1 cellular context compared by ENCODE assay signal in genomic region chr6:30828027-30828962, GRCh38.
TF ChIP-seq lines count a peak whose summit lies in the region.

No MANE protein-coding gene starts in this region.

TF ChIP-seq in K562, 482 proteins besides CTCF, POLR2A, EP300 and RAD21 (continued from another document and continues in another):
- peak in 1 of 2 experiments; percentile 4 for TF ChIP-seq AFF1 (IDR thresholded peaks at IDR 0.05; ENCODE audit: low read depth in 1 of 2, partially characterized antibody in 2 of 2)
- TF ChIP-seq ZNF592 (IDR thresholded peaks at IDR 0.05), result peak; percentile 94
- no peak for TF ChIP-seq TCF7 (IDR thresholded peaks at IDR 0.05; ENCODE audit: borderline replicate concordance)
- TF ChIP-seq GTF2F1 (IDR thresholded peaks at IDR 0.05; ENCODE audit: low read depth, low read length), result no peak
- no peak for TF ChIP-seq SMARCB1 (IDR thresholded peaks at IDR 0.05; ENCODE audit: insufficient read length, low read depth)
- TF ChIP-seq, protein P1, sequence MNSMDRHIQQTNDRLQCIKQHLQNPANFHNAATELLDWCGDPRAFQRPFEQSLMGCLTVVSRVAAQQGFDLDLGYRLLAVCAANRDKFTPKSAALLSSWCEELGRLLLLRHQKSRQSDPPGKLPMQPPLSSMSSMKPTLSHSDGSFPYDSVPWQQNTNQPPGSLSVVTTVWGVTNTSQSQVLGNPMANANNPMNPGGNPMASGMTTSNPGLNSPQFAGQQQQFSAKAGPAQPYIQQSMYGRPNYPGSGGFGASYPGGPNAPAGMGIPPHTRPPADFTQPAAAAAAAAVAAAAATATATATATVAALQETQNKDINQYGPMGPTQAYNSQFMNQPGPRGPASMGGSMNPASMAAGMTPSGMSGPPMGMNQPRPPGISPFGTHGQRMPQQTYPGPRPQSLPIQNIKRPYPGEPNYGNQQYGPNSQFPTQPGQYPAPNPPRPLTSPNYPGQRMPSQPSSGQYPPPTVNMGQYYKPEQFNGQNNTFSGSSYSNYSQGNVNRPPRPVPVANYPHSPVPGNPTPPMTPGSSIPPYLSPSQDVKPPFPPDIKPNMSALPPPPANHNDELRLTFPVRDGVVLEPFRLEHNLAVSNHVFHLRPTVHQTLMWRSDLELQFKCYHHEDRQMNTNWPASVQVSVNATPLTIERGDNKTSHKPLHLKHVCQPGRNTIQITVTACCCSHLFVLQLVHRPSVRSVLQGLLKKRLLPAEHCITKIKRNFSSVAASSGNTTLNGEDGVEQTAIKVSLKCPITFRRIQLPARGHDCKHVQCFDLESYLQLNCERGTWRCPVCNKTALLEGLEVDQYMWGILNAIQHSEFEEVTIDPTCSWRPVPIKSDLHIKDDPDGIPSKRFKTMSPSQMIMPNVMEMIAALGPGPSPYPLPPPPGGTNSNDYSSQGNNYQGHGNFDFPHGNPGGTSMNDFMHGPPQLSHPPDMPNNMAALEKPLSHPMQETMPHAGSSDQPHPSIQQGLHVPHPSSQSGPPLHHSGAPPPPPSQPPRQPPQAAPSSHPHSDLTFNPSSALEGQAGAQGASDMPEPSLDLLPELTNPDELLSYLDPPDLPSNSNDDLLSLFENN (IDR thresholded peaks at IDR 0.05; ENCODE audit: low read depth in 2 of 2, low read length in 2 of 2), result 0 out of 4 replicates have a peak, but pooled peaks of 1 of the 2 experiments have one; percentile 39
- no peak for TF ChIP-seq NFYB (IDR thresholded peaks at IDR 0.05; ENCODE audit: extremely low read depth, insufficient read length)
- peak; percentile 96 for TF ChIP-seq ZNF316 (IDR thresholded peaks at IDR 0.05)
- TF ChIP-seq ZNF644 (tag; IDR thresholded peaks at IDR 0.05; ENCODE audit: low read depth), result peak; percentile 54; the same call in 1 of the 2 replicates
- TF ChIP-seq NEUROD1 (IDR thresholded peaks at IDR 0.05; ENCODE audit: borderline replicate concordance, low read depth, low read length, partially characterized antibody), result peak; percentile 31
- TF ChIP-seq SAFB2 (IDR thresholded peaks at IDR 0.05; ENCODE audit: borderline replicate concordance, low read depth, low read length, severe bottlenecking), result no peak
- TF ChIP-seq TFAM (CRISPR knock-in tag; conservative IDR thresholded peaks at IDR 0.05), result no peak
- TF ChIP-seq ETV1 (tag; conservative IDR thresholded peaks at IDR 0.05; ENCODE audit: low read depth), result 0 out of 2 replicates have a peak, but pooled peaks have one; percentile 43
- 0 out of 2 replicates have a peak, but pooled peaks have one; percentile 68 for TF ChIP-seq ZNF668 (CRISPR knock-in tag; IDR thresholded peaks at IDR 0.05)
- TF ChIP-seq ZFP30 (CRISPR knock-in tag; IDR thresholded peaks at IDR 0.05; ENCODE audit: borderline replicate concordance), result 0 out of 2 replicates have a peak, but pooled peaks have one; percentile 11
- peak; percentile 49; the same call in 1 of the 2 replicates for TF ChIP-seq ZNF75A (CRISPR knock-in tag; IDR thresholded peaks at IDR 0.05)
- no peak for TF ChIP-seq ELK1 (CRISPR knock-in tag; IDR thresholded peaks at IDR 0.05)
- TF ChIP-seq SP1 (CRISPR knock-in tag; IDR thresholded peaks at IDR 0.05), result peak; percentile 66
- peak; percentile 91 for TF ChIP-seq BRD9 (IDR thresholded peaks at IDR 0.05; ENCODE audit: low read depth, partially characterized antibody)
- 0 out of 4 replicates have a peak, but pooled peaks of 1 of the 2 experiments have one; percentile 26 for TF ChIP-seq TRIM24 (IDR thresholded peaks at IDR 0.05)
- peak; percentile 60; the same call in 1 of the 2 replicates for TF ChIP-seq CXXC5 (CRISPR knock-in tag; IDR thresholded peaks at IDR 0.05)
- peak; percentile 80 for TF ChIP-seq DPF2 (IDR thresholded peaks at IDR 0.05)
- peak; percentile 37; the same call in 1 of the 2 replicates for TF ChIP-seq TOE1 (IDR thresholded peaks at IDR 0.05; ENCODE audit: borderline replicate concordance)
- TF ChIP-seq TOE1 (CRISPR knock-in tag; IDR thresholded peaks at IDR 0.05; ENCODE audit: borderline replicate concordance, low read depth), result 0 out of 2 replicates have a peak, but pooled peaks have one; percentile 22
- TF ChIP-seq, protein P2, sequence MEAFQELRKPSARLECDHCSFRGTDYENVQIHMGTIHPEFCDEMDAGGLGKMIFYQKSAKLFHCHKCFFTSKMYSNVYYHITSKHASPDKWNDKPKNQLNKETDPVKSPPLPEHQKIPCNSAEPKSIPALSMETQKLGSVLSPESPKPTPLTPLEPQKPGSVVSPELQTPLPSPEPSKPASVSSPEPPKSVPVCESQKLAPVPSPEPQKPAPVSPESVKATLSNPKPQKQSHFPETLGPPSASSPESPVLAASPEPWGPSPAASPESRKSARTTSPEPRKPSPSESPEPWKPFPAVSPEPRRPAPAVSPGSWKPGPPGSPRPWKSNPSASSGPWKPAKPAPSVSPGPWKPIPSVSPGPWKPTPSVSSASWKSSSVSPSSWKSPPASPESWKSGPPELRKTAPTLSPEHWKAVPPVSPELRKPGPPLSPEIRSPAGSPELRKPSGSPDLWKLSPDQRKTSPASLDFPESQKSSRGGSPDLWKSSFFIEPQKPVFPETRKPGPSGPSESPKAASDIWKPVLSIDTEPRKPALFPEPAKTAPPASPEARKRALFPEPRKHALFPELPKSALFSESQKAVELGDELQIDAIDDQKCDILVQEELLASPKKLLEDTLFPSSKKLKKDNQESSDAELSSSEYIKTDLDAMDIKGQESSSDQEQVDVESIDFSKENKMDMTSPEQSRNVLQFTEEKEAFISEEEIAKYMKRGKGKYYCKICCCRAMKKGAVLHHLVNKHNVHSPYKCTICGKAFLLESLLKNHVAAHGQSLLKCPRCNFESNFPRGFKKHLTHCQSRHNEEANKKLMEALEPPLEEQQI (IDR thresholded peaks at IDR 0.05), result no peak; the same call in 1 of the 2 replicates
- TF ChIP-seq MAZ (CRISPR knock-in tag; conservative IDR thresholded peaks at IDR 0.05 in 1 of 2, IDR thresholded peaks at IDR 0.05 in 1 of 2), result peak; percentile 61 to 91; a peak in 3 of 4 replicates
- TF ChIP-seq CTCFL (IDR thresholded peaks at IDR 0.05; ENCODE audit: borderline replicate concordance, insufficient read depth, low read depth, low read length, poor library complexity, severe bottlenecking), result peak; percentile 19
- TF ChIP-seq KLF6 (CRISPR knock-in tag; IDR thresholded peaks at IDR 0.05; ENCODE audit: borderline replicate concordance), result peak; percentile 42; the same call in 1 of the 2 replicates
- no peak for TF ChIP-seq CHD2 (IDR thresholded peaks at IDR 0.05; ENCODE audit: low read depth, low read length)
- peak; percentile 9; the same call in 1 of the 2 replicates for TF ChIP-seq ZNF449 (CRISPR knock-in tag; IDR thresholded peaks at IDR 0.05)
- 0 out of 2 replicates have a peak, but pooled peaks have one; percentile 8 for TF ChIP-seq GATAD2A (IDR thresholded peaks at IDR 0.05)
- TF ChIP-seq, protein P3, sequence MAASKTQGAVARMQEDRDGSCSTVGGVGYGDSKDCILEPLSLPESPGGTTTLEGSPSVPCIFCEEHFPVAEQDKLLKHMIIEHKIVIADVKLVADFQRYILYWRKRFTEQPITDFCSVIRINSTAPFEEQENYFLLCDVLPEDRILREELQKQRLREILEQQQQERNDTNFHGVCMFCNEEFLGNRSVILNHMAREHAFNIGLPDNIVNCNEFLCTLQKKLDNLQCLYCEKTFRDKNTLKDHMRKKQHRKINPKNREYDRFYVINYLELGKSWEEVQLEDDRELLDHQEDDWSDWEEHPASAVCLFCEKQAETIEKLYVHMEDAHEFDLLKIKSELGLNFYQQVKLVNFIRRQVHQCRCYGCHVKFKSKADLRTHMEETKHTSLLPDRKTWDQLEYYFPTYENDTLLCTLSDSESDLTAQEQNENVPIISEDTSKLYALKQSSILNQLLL (CRISPR knock-in tag; IDR thresholded peaks at IDR 0.05; ENCODE audit: borderline replicate concordance), result no peak
- no peak for TF ChIP-seq ZSCAN32 (CRISPR knock-in tag; IDR thresholded peaks at IDR 0.05)
- TF ChIP-seq BACH1 (tag; IDR thresholded peaks at IDR 0.05), result peak; percentile 96
- TF ChIP-seq FOXK1 (CRISPR knock-in tag; IDR thresholded peaks at IDR 0.05; ENCODE audit: borderline replicate concordance), result peak; percentile 43; the same call in 1 of the 2 replicates
- peak; percentile 51; the same call in 1 of the 2 replicates for TF ChIP-seq CTBP1 (IDR thresholded peaks at IDR 0.05; ENCODE audit: borderline replicate concordance)
